Comparison of ENCODE assay signal across 8 cellular contexts in genomic region chr20:46117704-46118467, GRCh38. TPM values are rescaled to one million over a fixed set of nuclear protein-coding genes. Genes with fewer than 3 reads are reported as not detected.
A peak's percentile ranks its signal among the peaks of the same experiment; 100 is the strongest.
DNase-seq lines count a peak whose midpoint lies in the region; ATAC-seq and TF ChIP-seq lines count a peak whose summit lies in the region.

TSS of gene CD40 (plus strand) at chr20:46118314. CDS start at chr20:46118344, 30 bp downstream.

- H3K4me3 ChIP-seq in SU-DHL-6 (ENCODE audit: insufficient read depth, low read length, poor library complexity, severe bottlenecking) = peak within 1 kb of the TSS; percentile 61
- H3K4me3 ChIP-seq in adipocyte (ENCODE audit: low read length) = peak within 1 kb of the TSS; percentile 78
- H3K4me3 ChIP-seq in heart left ventricle = peak within 1 kb of the TSS; percentile 45 to 75 (median 61)
- peak within 1 kb of the TSS; percentile 28 to 37 for H3K4me3 ChIP-seq in prostate gland
- peak within 1 kb of the TSS; percentile 51 to 70 (median 66) for H3K4me3 ChIP-seq in upper lobe of left lung

- H2AFZ ChIP-seq in SU-DHL-6 (ENCODE audit: low read depth, low read length, severe bottlenecking) = peak within 1 kb of the TSS; percentile 79

- TF ChIP-seq EP300 in upper lobe of left lung (IDR thresholded peaks at IDR 0.05) = no peak

- H3K4me1 ChIP-seq in adipocyte (ENCODE audit: control insufficient read depth, insufficient read depth, low read length) (peaks cover 22% of the 10 kb centered on the region), heart left ventricle (peaks cover 0 to 57% (median 30%) of the 10 kb centered on the region in 12 donors), prostate gland (replicated peaks) (no peaks in the 10 kb centered on the region), upper lobe of left lung (peaks cover 31 to 44% (median 38%) of the 10 kb centered on the region in 4 donors)

- H3K79me2 ChIP-seq in SU-DHL-6 (ENCODE audit: insufficient read depth, low read length) = peaks cover 27% of the 10 kb centered on the region

- H3K9ac ChIP-seq in SU-DHL-6 (ENCODE audit: low read length) = peak within 1 kb of the TSS; percentile 59
- peak within 1 kb of the TSS; percentile 61 for H3K9ac ChIP-seq in adipocyte (ENCODE audit: low read length)

- H3K9me2 ChIP-seq in SU-DHL-6 (replicated peaks; ENCODE audit: insufficient read depth, low read length) = no peaks in the 10 kb centered on the region

- H3K36me3 ChIP-seq in SU-DHL-6 (ENCODE audit: low read length) (no peaks in the 10 kb centered on the region), adipocyte (ENCODE audit: control insufficient read depth, insufficient read depth, low read length, severe bottlenecking) (no peaks in the 10 kb centered on the region), heart left ventricle (peaks cover 0 to 14% (median 4%) of the 10 kb centered on the region in 9 donors), prostate gland (peaks cover under 1 to 2% of the 10 kb centered on the region in 2 donors), upper lobe of left lung (peaks cover 0 to 12% (median 7%) of the 10 kb centered on the region in 4 donors)

- intact Hi-C loops in heart left ventricle (cut with DNase I) = loop anchor here in 2 of 10 donors (1.0 to 2.0 kb wide), 2 partner anchors 29 kb away; partner anchors contain the start of gene NCOA5 (in 2 of the 2)
- intact Hi-C loops in prostate gland (cut with DNase I) = no loop called here

- peak; percentile 80 for DNase-seq in AG08396 (ENCODE audit: low spot score)
- no peak for DNase-seq in adipocyte (ENCODE audit: low read depth)
- peak; percentile 90 to 95 (median 92) for DNase-seq in heart left ventricle
- peak; percentile 77 for DNase-seq in prostate gland (ENCODE audit: low spot score)
- peak; percentile 90 to 93 for DNase-seq in upper lobe of left lung

- peak in 1 of 2 donors; percentile 55 for TF ChIP-seq POLR2A in heart left ventricle (IDR thresholded peaks at IDR 0.05)
- peak; percentile 79 for TF ChIP-seq POLR2A in prostate gland (IDR thresholded peaks at IDR 0.05)
- TF ChIP-seq POLR2A in upper lobe of left lung (IDR thresholded peaks at IDR 0.05) = peak in 3 of 4 donors; percentile 16 to 78 (median 70)

- TF ChIP-seq CTCF in SU-DHL-6 (IDR thresholded peaks at IDR 0.05; ENCODE audit: insufficient read depth, low read length, poor library complexity, severe bottlenecking) (no peak), heart left ventricle (IDR thresholded peaks at IDR 0.05) (no peak), prostate gland (IDR thresholded peaks at IDR 0.05) (no peak), upper lobe of left lung (IDR thresholded peaks at IDR 0.05) (no peak)

- no peaks in the 10 kb centered on the region for H4K20me1 ChIP-seq in SU-DHL-6 (ENCODE audit: low read depth, low read length)

- H3F3A ChIP-seq in SU-DHL-6 (ENCODE audit: insufficient read depth) = peaks cover 22% of the 10 kb centered on the region

- H3K27ac ChIP-seq in SU-DHL-6 (ENCODE audit: low read depth, low read length) = peak within 1 kb of the TSS; percentile 87
- peak within 1 kb of the TSS; percentile 73 to 95 (median 83) for H3K27ac ChIP-seq in heart left ventricle
- peak within 1 kb of the TSS; percentile 74 for H3K27ac ChIP-seq in prostate gland
- peak within 1 kb of the TSS; percentile 87 to 92 (median 89) for H3K27ac ChIP-seq in upper lobe of left lung

- H3K27me3 ChIP-seq in SU-DHL-6 (ENCODE audit: low read length) (no peaks in the 10 kb centered on the region), adipocyte (replicated peaks; ENCODE audit: control insufficient read depth, insufficient read depth, low read length) (peaks cover 7% of the 10 kb centered on the region), heart left ventricle (no peaks in the 10 kb centered on the region), prostate gland (replicated peaks; ENCODE audit: insufficient read depth) (no peaks in the 10 kb centered on the region), upper lobe of left lung (no peaks in the 10 kb centered on the region)

- WGBS in heart left ventricle, 4 donors = 3 to 14% (median 8%) methylated on average over 31 to 40 of the region's 40 CpGs
- WGBS in prostate gland = 11% methylated on average over 40 of the region's 40 CpGs
- 5 to 7% methylated on average over 25 to 40 of the region's 40 CpGs for whole genome bisulfite sequencing in upper lobe of left lung, 2 donors

- H3K9me3 ChIP-seq in SU-DHL-6 (ENCODE audit: insufficient read depth, low read length) = no peaks in the 10 kb centered on the region
- no peaks in the 10 kb centered on the region for H3K9me3 ChIP-seq in adipocyte (ENCODE audit: control insufficient read depth, low read length)
- H3K9me3 ChIP-seq in heart left ventricle = no peaks in the 10 kb centered on the region
- no peaks in the 10 kb centered on the region for H3K9me3 ChIP-seq in prostate gland
- H3K9me3 ChIP-seq in upper lobe of left lung = no peaks in the 10 kb centered on the region

- peak within 1 kb of the TSS; percentile 92 for H3K4me2 ChIP-seq in SU-DHL-6 (ENCODE audit: low read depth, low read length, poor library complexity, severe bottlenecking)

- ATAC-seq in GM19025 (IDR thresholded peaks at IDR 0.05; ENCODE audit: low read depth, unreplicated experiment) (peak; percentile 67), HG03196 (IDR thresholded peaks at IDR 0.05; ENCODE audit: unreplicated experiment) (peak; percentile 70), heart left ventricle (peak; percentile 91 to 99 (median 97)), upper lobe of left lung (ENCODE audit: low FRiP score in 2 of 2) (peak; percentile 95 to 97)

RNA-seq across cellular contexts. Expression of gene CD40, which starts in this region (rescaled TPM):
- total RNA-seq in heart left ventricle = 10 to 100 TPM in 2 of 9 donors, 1 to 10 TPM in 7; 3.5 to 38.3 (median 5.7) TPM
- polyA plus RNA-seq in heart left ventricle = 1 to 10 TPM; 4.7 to 5.5 TPM
- total RNA-seq in prostate gland = 10 to 100 TPM; 16.9 to 27.1 TPM
- total RNA-seq in upper lobe of left lung = 10 to 100 TPM; 15.7 to 32.5 (median 25.8) TPM
